In genomic region chr7:55019329-55019690, GRCh38 we compare ENCODE assay signal across 8 cellular contexts. TPM values are rescaled to one million over a fixed set of nuclear protein-coding genes. Genes with fewer than 3 reads are reported as not detected.
DNase-seq lines count a peak whose midpoint lies in the region; ATAC-seq and TF ChIP-seq lines count a peak whose summit lies in the region.

No MANE protein-coding gene starts in this region.

- POLR2A ChIA-PET in naive thymus-derived CD8-positive, alpha-beta T cell (lab: Charles Lee), result no interaction called here

- intact Hi-C loops in sciatic nerve (cut with DNase I), result no loop called here

- H3K4me3 Mint-ChIP-seq in naive thymus-derived CD8-positive, alpha-beta T cell, result peak overlapping the region in 2 of 10 donors; percentile 26 to 41

- DNase-seq in GM13977 (ENCODE audit: low spot score) (peak; percentile 55), right atrium auricular region (ENCODE audit: low spot score) (peak; percentile 83), sciatic nerve (ENCODE audit: low spot score) (no peak), COLO829 (ENCODE audit: low spot score) (no peak)
- DNase-seq in stimulated activated CD4-positive, alpha-beta T cell treated with anti-CD3 and anti-CD28 coated beads, Interleukin-4, amount 100 ng/mL, for 1 hour, result no peak
- no peak for DNase-seq in naive thymus-derived CD8-positive, alpha-beta T cell

- peaks cover 0 to 4% (median 0%) of the 10 kb centered on the region in 3 donors for H3K36me3 Mint-ChIP-seq in naive thymus-derived CD8-positive, alpha-beta T cell

- peaks cover 0 to 4% (median 0%) of the 10 kb centered on the region in 9 donors for H3K9me3 Mint-ChIP-seq in naive thymus-derived CD8-positive, alpha-beta T cell

- in situ Hi-C loops in GM13977 (cut with MboI; ENCODE audit: low pct_unique_long_range_greater_than_20kb, low sequenced_read_pairs, unreplicated experiment), result no loop called here

- H3K4me1 Mint-ChIP-seq in naive thymus-derived CD8-positive, alpha-beta T cell, result peaks cover 0 to 1% (median 0%) of the 10 kb centered on the region in 4 donors

- TF ChIP-seq CTCF in GM13977 (IDR thresholded peaks at IDR 0.05; ENCODE audit: extremely low read depth, insufficient read depth, missing control alignments), result no peak
- no peak for TF ChIP-seq CTCF in VCaP (conservative IDR thresholded peaks at IDR 0.05)
- TF ChIP-seq CTCF in right atrium auricular region (IDR thresholded peaks at IDR 0.05), result no peak

- no peaks in the 10 kb centered on the region for H3K27me3 ChIP-seq in right atrium auricular region

- H3K4me3 ChIP-seq in right atrium auricular region, result peak overlapping the region; percentile 75 to 90

- peak overlapping the region; percentile 86 for H3K27ac ChIP-seq in VCaP
- H3K27ac ChIP-seq in right atrium auricular region, result peak overlapping the region; percentile 93 to 95

- H3K27me3 Mint-ChIP-seq in naive thymus-derived CD8-positive, alpha-beta T cell, result peaks cover 20 to 58% (median 48%) of the 10 kb centered on the region in 5 donors

- H3K4me1 ChIP-seq in right atrium auricular region, result peaks cover 0 to 42% of the 10 kb centered on the region in 2 donors

- H3K27ac Mint-ChIP-seq in naive thymus-derived CD8-positive, alpha-beta T cell, result no peak overlapping the region

- no peaks in the 10 kb centered on the region for H3K36me3 ChIP-seq in right atrium auricular region

- H3K9me3 ChIP-seq in right atrium auricular region, result no peaks in the 10 kb centered on the region

- ATAC-seq in sciatic nerve, result peak; percentile 0
- no peak for ATAC-seq in GM18907 (IDR thresholded peaks at IDR 0.05; ENCODE audit: unreplicated experiment)
- no peak for ATAC-seq in naive thymus-derived CD8-positive, alpha-beta T cell

RNA-seq across cellular contexts. Expression of gene EGFR, which starts 0.5 kb away (rescaled TPM):
- total RNA-seq in right atrium auricular region (10 to 100 TPM; 21.1 to 22.5 TPM), sciatic nerve (125 TPM)
- not detected for total RNA-seq in naive thymus-derived CD8-positive, alpha-beta T cell
- not detected for polyA plus RNA-seq in naive thymus-derived CD8-positive, alpha-beta T cell

Comparison
In these comparisons a context has a peak if more than half of its experiments do, and no peak if none do; other contexts are left out.
1. DNase-seq: peak in GM13977 (single experiment) and right atrium auricular region (single experiment); none in sciatic nerve (single experiment), stimulated activated CD4-positive, alpha-beta T cell treated with anti-CD3 and anti-CD28 coated beads, Interleukin-4, amount 100 ng/mL, for 1 hour (single experiment), COLO829 (single experiment) and naive thymus-derived CD8-positive, alpha-beta T cell (0 of 10).
2. RNA of gene EGFR, which starts 0.5 kb away (total RNA-seq): 125 TPM in sciatic nerve (single experiment) and 21.1 to 22.5 TPM in right atrium auricular region; not detected in naive thymus-derived CD8-positive, alpha-beta T cell; every median in the first group is over 10 times any median in the second.